ENCODE assay signal across 13 cellular contexts in the genomic region with DNA sequence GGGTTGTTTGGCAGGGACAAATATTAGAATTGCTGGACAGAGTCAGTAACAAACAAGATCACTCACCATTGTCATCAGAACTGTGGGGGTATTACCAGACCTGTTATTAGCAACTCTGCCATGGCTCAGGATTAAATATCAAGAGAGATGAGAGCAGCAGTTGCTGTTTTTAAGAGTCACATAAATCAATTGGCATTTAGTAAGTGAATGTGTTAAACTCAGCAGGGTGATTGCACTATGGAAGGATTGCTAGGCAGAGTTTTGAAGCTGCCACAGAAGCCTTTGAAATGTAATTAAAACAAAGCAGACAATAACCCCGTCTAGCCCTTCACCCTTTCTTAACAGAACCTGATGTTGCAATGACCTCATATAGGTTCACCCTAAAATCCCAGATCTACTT.
"Had no signal": no experiment of that assay in that cellular context is flagged by ENCODE, and none has a peak within 500 bp of the region (broad histone marks: within the 10 kb centered on the region; RNA-seq: fewer than 3 reads in every experiment).

No MANE protein-coding gene starts in this region.

- H3K36me3 ChIP-seq: breast epithelium, pancreas, stomach had no signal

- H3K27me3 ChIP-seq: breast epithelium, hepatocyte, pancreas, stomach had no signal

- H3K4me3 ChIP-seq: breast epithelium, hepatocyte, pancreas, skin epidermis, stomach had no signal

- DNase-seq: activated CD4-positive, alpha-beta T cell treated with anti-CD3 and anti-CD28 coated beads, Interleukin-2, amount 50 U/mL, for 48 hours; activated gamma-delta T cell; activated naive CD8-positive, alpha-beta T cell treated with anti-CD3 and anti-CD28 coated beads for 36 hours; activated T-cell treated with anti-CD3 and anti-CD28 coated beads, Interleukin-2, amount 50 U/mL, for 4 hours; anterior cingulate cortex; dermis blood vessel endothelial cell; erythroblast; pancreas; stomach had no signal

- H3K9me3 ChIP-seq: breast epithelium, pancreas, stomach had no signal

- H3K27ac ChIP-seq: breast epithelium, hepatocyte, pancreas, skin epidermis, stomach had no signal

- ATAC-seq: activated CD4-positive, CD25-positive, alpha-beta regulatory T cell treated with anti-CD3 and anti-CD28 coated beads, Interleukin-2, amount 50 U/mL, for 24 hours; activated T-cell treated with anti-CD3 and anti-CD28 coated beads, Interleukin-2, amount 50 U/mL, for 4 hours; pancreas had no signal
